23 cellular contexts compared by ENCODE assay signal in genomic region chr2:23647563-23647962, GRCh38.
"Had no signal": no experiment of that assay in that cellular context is flagged by ENCODE, and none has a peak within 500 bp of the region (broad histone marks: within the 10 kb centered on the region; RNA-seq: fewer than 3 reads in every experiment).

No MANE protein-coding gene starts in this region.

- H3K4me2 ChIP-seq: PC-9 had no signal

- H3K27ac ChIP-seq: PC-9, SK-N-MC, VCaP had no signal

- H3K27me3 Mint-ChIP-seq: activated CD8-positive, alpha-beta T cell treated with anti-CD3 and anti-CD28 coated beads for 36 hours; activated naive CD4-positive, alpha-beta T cell treated with anti-CD3 and anti-CD28 coated beads, Interleukin-2, amount 10 ng/mL, durations not matched to agents 7 days and 5 days; activated naive CD8-positive, alpha-beta T cell treated with anti-CD3 and anti-CD28 coated beads for 36 hours; central memory CD8-positive, alpha-beta T cell; T-cell had no signal

- H3K36me3 Mint-ChIP-seq: activated naive CD4-positive, alpha-beta T cell treated with anti-CD3 and anti-CD28 coated beads, Interleukin-2, amount 10 ng/mL, durations not matched to agents 7 days and 5 days had no signal

- ATAC-seq: activated CD8-positive, alpha-beta T cell treated with anti-CD3 and anti-CD28 coated beads for 36 hours; activated T-cell treated with anti-CD3 and anti-CD28 coated beads, Interleukin-2, amount 50 U/mL, for 72 hours; K562; T-cell had no signal

- H3K9me3 Mint-ChIP-seq: activated CD8-positive, alpha-beta T cell treated with anti-CD3 and anti-CD28 coated beads for 36 hours; activated naive CD4-positive, alpha-beta T cell treated with anti-CD3 and anti-CD28 coated beads, Interleukin-2, amount 10 ng/mL, durations not matched to agents 7 days and 5 days; activated naive CD8-positive, alpha-beta T cell treated with anti-CD3 and anti-CD28 coated beads for 36 hours; activated T-cell treated with anti-CD3 and anti-CD28 coated beads, Interleukin-2, amount 50 U/mL, for 72 hours; activated T-helper 2 cell treated with anti-CD3 and anti-CD28 coated beads, Interferon-gamma antibody, Interleukin-2, Interleukin-4, amounts not matched to agents 10 μg/mL and 5 μg/mL and 100 μg/mL, durations not matched to agents 14 hours and 24 hours and 36 hours; central memory CD8-positive, alpha-beta T cell; T-cell had no signal

- H2AFZ ChIP-seq: PC-9 had no signal

- DNase-seq: activated CD4-positive, alpha-beta T cell treated with anti-CD3 and anti-CD28 coated beads for 4 hours; activated CD4-positive, CD25-positive, alpha-beta regulatory T cell; activated CD8-positive, alpha-beta memory T cell treated with anti-CD3 and anti-CD28 coated beads, Interleukin-2, amount 50 U/mL, for 4 hours; activated CD8-positive, alpha-beta T cell treated with anti-CD3 and anti-CD28 coated beads for 36 hours; activated gamma-delta T cell treated with Interleukin-2 at 50 U/mL for 16 hours; activated naive CD4-positive, alpha-beta T cell treated with anti-CD3 and anti-CD28 coated beads, Interleukin-2, amount 10 ng/mL, durations not matched to agents 7 days and 5 days; activated naive CD8-positive, alpha-beta T cell treated with anti-CD3 and anti-CD28 coated beads for 36 hours; activated T-cell treated with anti-CD3 and anti-CD28 coated beads, Interleukin-2, amount 50 U/mL, for 72 hours; Karpas-422; NCI-H1105 treated with DMSO at 0.1 percent for 48 hours; NCI-H1436 treated with DMSO at 0.1 percent for 48 hours; NCI-H187; NCI-H2081; NCI-H510A treated with DMSO at 0.1 percent for 48 hours; PC-9; T-cell; T-helper 2 cell; T1000 had no signal

- H3K4me3 ChIP-seq: K562, PC-9, SK-N-MC had no signal

- H3K4me1 Mint-ChIP-seq: activated naive CD4-positive, alpha-beta T cell treated with anti-CD3 and anti-CD28 coated beads, Interleukin-2, amount 10 ng/mL, durations not matched to agents 7 days and 5 days; central memory CD8-positive, alpha-beta T cell; T-cell had no signal

- H3K27ac Mint-ChIP-seq: activated CD8-positive, alpha-beta T cell treated with anti-CD3 and anti-CD28 coated beads for 36 hours; activated naive CD4-positive, alpha-beta T cell treated with anti-CD3 and anti-CD28 coated beads, Interleukin-2, amount 10 ng/mL, durations not matched to agents 7 days and 5 days; activated naive CD8-positive, alpha-beta T cell treated with anti-CD3 and anti-CD28 coated beads for 36 hours; activated T-cell treated with anti-CD3 and anti-CD28 coated beads, Interleukin-2, amount 50 U/mL, for 72 hours; activated T-helper 2 cell treated with anti-CD3 and anti-CD28 coated beads, Interferon-gamma antibody, Interleukin-2, Interleukin-4, amounts not matched to agents 10 μg/mL and 5 μg/mL and 100 μg/mL, durations not matched to agents 14 hours and 24 hours and 36 hours; T-cell had no signal

- H3K4me3 Mint-ChIP-seq: activated CD8-positive, alpha-beta T cell treated with anti-CD3 and anti-CD28 coated beads for 36 hours; activated naive CD4-positive, alpha-beta T cell treated with anti-CD3 and anti-CD28 coated beads, Interleukin-2, amount 10 ng/mL, durations not matched to agents 7 days and 5 days; activated naive CD8-positive, alpha-beta T cell treated with anti-CD3 and anti-CD28 coated beads for 36 hours; activated T-cell treated with anti-CD3 and anti-CD28 coated beads, Interleukin-2, amount 50 U/mL, for 72 hours; central memory CD8-positive, alpha-beta T cell; T-cell had no signal
